ENCODE assay signal across 11 cellular contexts in genomic region chr2:130385709-130386108, GRCh38. TPM values are rescaled to one million over a fixed set of nuclear protein-coding genes. Genes with fewer than 3 reads are reported as not detected.
A peak's percentile ranks its signal among the peaks of the same experiment; 100 is the strongest.
DNase-seq lines count a peak whose midpoint lies in the region; ATAC-seq and TF ChIP-seq lines count a peak whose summit lies in the region.
"Had no signal": no experiment of that assay in that cellular context is flagged by ENCODE, and none has a peak within 500 bp of the region (broad histone marks: within the 10 kb centered on the region; RNA-seq: fewer than 3 reads in every experiment).

No MANE protein-coding gene starts in this region.

- H3K9ac ChIP-seq in BLaER1 treated with 17β-estradiol and CSF1 and Interleukin-3, amounts not matched to agents 10 nM and 100 nM = peak overlapping the region in 4 of 11 experiments; percentile 35 to 57 (median 40); a peak in 4 of 22 replicates
- H3K9ac ChIP-seq: neural progenitor cell had no signal

- no peak for TF ChIP-seq CTCF in gastroesophageal sphincter (IDR thresholded peaks at IDR 0.05)

- H3K4me1 ChIP-seq in BLaER1 treated with 17β-estradiol and CSF1 and Interleukin-3, amounts not matched to agents 10 nM and 100 nM = peaks cover 55 to 82% (median 63%) of the 10 kb centered on the region in 10 experiments
- peaks cover 0 to 30% (median 16%) of the 10 kb centered on the region in 3 donors for H3K4me1 ChIP-seq in gastroesophageal sphincter

- ATAC-seq in GM21367 (IDR thresholded peaks at IDR 0.05; ENCODE audit: unreplicated experiment) (peak; percentile 50), HG03108 (IDR thresholded peaks at IDR 0.05; ENCODE audit: unreplicated experiment) (peak; percentile 49), gastroesophageal sphincter (peak; percentile 20), HG03135 (IDR thresholded peaks at IDR 0.05; ENCODE audit: unreplicated experiment) (no peak)

- TF ChIP-seq POLR2A in gastroesophageal sphincter (IDR thresholded peaks at IDR 0.05) = no peak

- H3K27me3 ChIP-seq in BLaER1 treated with 17β-estradiol and CSF1 and Interleukin-3, amounts not matched to agents 10 nM and 100 nM = peaks cover 0 to under 1% (median 0%) of the 10 kb centered on the region in 11 experiments; a peak in 1 of 22 replicates
- H3K27me3 ChIP-seq in gastroesophageal sphincter = no peaks in the 10 kb centered on the region

- DNase-seq in hippocampal formation (lab: John Stamatoyannopoulos, UW) (no peak), mesenteric fat pad (ENCODE audit: low spot score) (no peak)
- no peak for DNase-seq in activated CD4-positive, alpha-beta T cell treated with anti-CD3 and anti-CD28 coated beads, Interleukin-2, amount 50 U/mL, for 1 hour
- DNase-seq: effector memory CD4-positive, alpha-beta T cell; stimulated activated CD4-positive, alpha-beta T cell treated with anti-CD3 and anti-CD28 coated beads, Interleukin-2, amount 100 ng/mL, for 48 hours had no signal

- H3K36me3 ChIP-seq in BLaER1 treated with 17β-estradiol and CSF1 and Interleukin-3, amounts not matched to agents 10 nM and 100 nM = peaks cover 0 to 27% (median 13%) of the 10 kb centered on the region in 11 experiments; a peak in 18 of 22 replicates
- H3K36me3 ChIP-seq in gastroesophageal sphincter = peaks cover 0 to 23% of the 10 kb centered on the region in 2 donors
- H3K36me3 ChIP-seq: neural progenitor cell had no signal

- H3K4me2 ChIP-seq in BLaER1 treated with 17β-estradiol and CSF1 and Interleukin-3, amounts not matched to agents 10 nM and 100 nM = peak overlapping the region; percentile 21 to 75 (median 58)
- H3K4me2 ChIP-seq: neural progenitor cell had no signal

- peaks cover 0 to 33% (median 4%) of the 10 kb centered on the region in 11 experiments; a peak in 16 of 22 replicates for H4K20me1 ChIP-seq in BLaER1 treated with 17β-estradiol and CSF1 and Interleukin-3, amounts not matched to agents 10 nM and 100 nM

- 83% methylated on average over 1 to 2 of the region's 3 CpGs for WGBS in gastroesophageal sphincter (ENCODE audit: low coverage in 1 of 2), 2 donors

- peaks cover 0 to 7% (median 0%) of the 10 kb centered on the region in 11 experiments; a peak in 3 of 22 replicates for H3K9me3 ChIP-seq in BLaER1 treated with 17β-estradiol and CSF1 and Interleukin-3, amounts not matched to agents 10 nM and 100 nM (replicated peaks in 1 of 11)
- H3K9me3 ChIP-seq in gastroesophageal sphincter = no peaks in the 10 kb centered on the region

- H3K4me3 ChIP-seq in BLaER1 treated with 17β-estradiol and CSF1 and Interleukin-3, amounts not matched to agents 10 nM and 100 nM = no peak overlapping the region
- H3K4me3 ChIP-seq in gastroesophageal sphincter = no peak overlapping the region
- H3K4me3 ChIP-seq: neural progenitor cell had no signal

- TF ChIP-seq EP300 in gastroesophageal sphincter (IDR thresholded peaks at IDR 0.05) = no peak

- peak overlapping the region in 10 of 11 experiments; percentile 30 to 62 (median 48); a peak in 16 of 22 replicates for H3K27ac ChIP-seq in BLaER1 treated with 17β-estradiol and CSF1 and Interleukin-3, amounts not matched to agents 10 nM and 100 nM
- H3K27ac ChIP-seq in gastroesophageal sphincter = peak overlapping the region in 3 of 4 donors; percentile 9 to 51 (median 18)
- H3K27ac ChIP-seq: neural progenitor cell had no signal

RNA-seq across cellular contexts. Expression of gene PTPN18, which starts 29.9 kb away (rescaled TPM):
- total RNA-seq in gastroesophageal sphincter (10 to 100 TPM; 34.6 to 53.8 (median 39.1) TPM), mesenteric fat pad (52.2 TPM)

RNA-seq across cellular contexts. Expression of gene IMP4, which starts 43.0 kb away (rescaled TPM):
- total RNA-seq in gastroesophageal sphincter = 100 to 1,000 TPM in 3 of 4 donors, 10 to 100 TPM in 1; 78.8 to 143 (median 113) TPM
- 104 TPM for total RNA-seq in mesenteric fat pad
